Comparison of ENCODE assay signal across 10 cellular contexts in the genomic region with DNA sequence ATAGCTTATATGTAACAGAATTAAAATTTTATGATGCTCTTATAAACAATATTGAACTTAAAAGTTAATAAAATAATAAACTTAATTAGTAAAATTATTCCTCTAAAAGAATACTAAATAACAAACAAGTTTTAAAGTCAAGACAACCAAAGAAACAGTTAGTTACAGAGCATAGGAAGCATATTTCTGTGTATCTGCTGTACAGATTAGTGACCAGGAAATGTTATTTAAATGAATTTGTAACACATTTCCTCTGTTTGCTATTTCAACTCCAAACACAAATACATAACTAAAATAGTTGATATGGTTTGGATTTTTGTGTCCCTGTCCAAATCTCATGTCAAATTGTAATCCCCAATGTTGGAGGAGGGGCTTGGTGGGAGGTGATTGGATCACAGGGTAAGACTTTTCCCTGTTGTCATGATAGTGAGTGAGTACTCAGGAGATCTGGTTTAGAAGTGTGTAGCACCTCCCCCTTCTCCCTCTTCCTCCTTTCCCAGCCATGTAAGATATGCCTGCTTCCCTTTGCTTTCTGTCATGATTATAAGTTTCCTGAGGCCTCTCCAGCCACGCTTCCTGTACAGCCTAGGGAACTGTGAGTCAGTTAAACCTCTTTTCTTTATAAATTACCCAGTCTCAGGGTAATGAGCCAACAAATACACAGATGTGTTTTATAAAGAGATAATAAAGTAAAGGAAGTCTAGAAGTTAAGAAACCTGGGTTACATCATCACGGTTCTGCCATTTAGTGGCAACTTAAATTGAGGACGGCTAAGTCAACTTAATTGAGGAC. TPM values are rescaled to one million over a fixed set of nuclear protein-coding genes. Genes with fewer than 3 reads are reported as not detected.
DNase-seq lines count a peak whose midpoint lies in the region; ATAC-seq, FAIRE-seq and TF ChIP-seq lines count a peak whose summit lies in the region.
"Had no signal": no experiment of that assay in that cellular context is flagged by ENCODE, and none has a peak within 500 bp of the region (broad histone marks: within the 10 kb centered on the region; RNA-seq: fewer than 3 reads in every experiment).

No MANE protein-coding gene starts in this region.

- no peaks in the 10 kb centered on the region for H3K27me3 ChIP-seq in HCT116 (ENCODE audit: insufficient read depth, low read length)
- H3K27me3 ChIP-seq: body of pancreas had no signal

- H3K36me3 Mint-ChIP-seq in activated B cell treated with CpG ODN at 0.5 μM for 24 hours (ENCODE audit: low read depth): no peaks in the 10 kb centered on the region

- peaks cover 99% of the 10 kb centered on the region for H3K79me2 ChIP-seq in HCT116 (ENCODE audit: insufficient read depth, low read length)

- H3K36me3 ChIP-seq in HCT116 (ENCODE audit: control insufficient read depth in 1 of 2, insufficient read depth in 2 of 2, low read length in 2 of 2): no peaks in the 10 kb centered on the region

- H3K4me2 ChIP-seq in HCT116 (ENCODE audit: low read length): no peak overlapping the region

- no peak for TF ChIP-seq POLR2A in HCT116 (IDR thresholded peaks at IDR 0.05; ENCODE audit: borderline replicate concordance, extremely low read depth, insufficient read depth, insufficient read length)

- peaks cover 23% of the 10 kb centered on the region; the same call in 1 of the 2 replicates for H4K20me1 ChIP-seq in HCT116 (ENCODE audit: insufficient read depth)

- H3K4me1 ChIP-seq in HCT116 (ENCODE audit: control insufficient read depth in 1 of 2, insufficient read depth in 2 of 2, low read length in 2 of 2): peaks cover 7 to 8% of the 10 kb centered on the region in 2 experiments; a peak in 2 of 4 replicates

- no peaks in the 10 kb centered on the region for H3K9me3 ChIP-seq in HCT116 (ENCODE audit: control insufficient read depth in 1 of 2, insufficient read depth in 1 of 2, low read depth in 1 of 2, low read length in 2 of 2)
- H3K9me3 ChIP-seq: body of pancreas had no signal

- H2AFZ ChIP-seq in HCT116 (ENCODE audit: low read depth, low read length, poor library complexity, severe bottlenecking): no peak overlapping the region

- H3K4me3 Mint-ChIP-seq in activated B cell treated with CpG ODN at 0.5 μM for 24 hours: peak overlapping the region; percentile 1

- H3K27ac Mint-ChIP-seq in activated B cell treated with CpG ODN at 0.5 μM for 24 hours: no peak overlapping the region

- FAIRE-seq in islet of Langerhans (lab: Jason Lieb, UNC): peak; percentile 87

- H3K9ac ChIP-seq in HCT116 (ENCODE audit: low read length): no peak overlapping the region

- CTCF ChIA-PET in HCT116 (lab: Charles Lee) (no interaction called here), activated B cell treated with CpG ODN at 0.5 μM for 24 hours (lab: Charles Lee) (no interaction called here)

- DNase-seq in A172 (ENCODE audit: low spot score): peak; percentile 5
- no peak for DNase-seq in HCT116 (ENCODE audit: low read depth, low spot score)
- DNase-seq in activated B cell treated with CpG ODN at 0.5 μM for 24 hours: no peak
- DNase-seq in T1000 (lab: John Stamatoyannopoulos, UW): no peak
- DNase-seq in dedifferentiated amniotic fluid mesenchymal stem cell (ENCODE audit: extremely low spot score): no peak
- DNase-seq: activated CD4-positive, CD25-positive, alpha-beta regulatory T cell; body of pancreas had no signal

- POLR2A ChIA-PET in HCT116 (lab: Charles Lee) (no interaction called here), activated B cell treated with CpG ODN at 0.5 μM for 24 hours (lab: Charles Lee) (no interaction called here)

- BruUV-seq in HCT116 (replicated peaks; lab: Mats Ljungman, UMichigan): no TSS peak

- H3K27me3 Mint-ChIP-seq in activated B cell treated with CpG ODN at 0.5 μM for 24 hours: no peaks in the 10 kb centered on the region

- no peak for TF ChIP-seq RAD21 in HCT116 (IDR thresholded peaks at IDR 0.05; ENCODE audit: low read depth)

- H3K4me3 ChIP-seq in HCT116 (replicated peaks in 1 of 2; ENCODE audit: low read depth in 1 of 2, low read length in 2 of 2): no peak overlapping the region
- H3K4me3 ChIP-seq: body of pancreas had no signal

- peaks cover 26% of the 10 kb centered on the region for H3K4me1 Mint-ChIP-seq in activated B cell treated with CpG ODN at 0.5 μM for 24 hours

- H3K9me3 Mint-ChIP-seq in activated B cell treated with CpG ODN at 0.5 μM for 24 hours: no peaks in the 10 kb centered on the region

- intact Hi-C loops in HCT116 (cut with micrococcal nuclease) (loop anchor here (5.0 kb wide), 1 partner anchor 40 kb away; no protein-coding TSS in a partner anchor), activated B cell treated with CpG ODN at 0.5 μM for 24 hours (cut with micrococcal nuclease) (no loop called here)

- H3K9me2 ChIP-seq in HCT116 (ENCODE audit: insufficient read depth): no peaks in the 10 kb centered on the region

- RAD21 ChIA-PET in HCT116 (lab: Charles Lee; ENCODE audit: low non-redundant PET in 1 of 2, low total read pairs in 2 of 2, uncharacterized antibody in 2 of 2, unreplicated experiment in 2 of 2): no interaction called here

- ATAC-seq in HCT116: peak; percentile 75
- no peak for ATAC-seq in activated B cell treated with CpG ODN at 0.5 μM for 24 hours (ENCODE audit: low read depth)
- no peak for ATAC-seq in GM21515 (IDR thresholded peaks at IDR 0.05; ENCODE audit: unreplicated experiment)
- ATAC-seq in HG03571 (IDR thresholded peaks at IDR 0.05; ENCODE audit: unreplicated experiment): no peak
- ATAC-seq: body of pancreas had no signal

- no peak for TF ChIP-seq CTCF in HCT116 (IDR thresholded peaks at IDR 0.05 in 2 of 3, conservative IDR thresholded peaks at IDR 0.05 in 1 of 3; ENCODE audit: borderline replicate concordance in 1 of 3, insufficient read depth in 1 of 3, low read depth in 2 of 3, low read length in 2 of 3)
- no peak for TF ChIP-seq CTCF in activated B cell treated with CpG ODN at 0.5 μM for 24 hours (IDR thresholded peaks at IDR 0.05)

- no peak overlapping the region for H3K27ac ChIP-seq in HCT116 (ENCODE audit: low read depth, low read length)
- H3K27ac ChIP-seq: body of pancreas had no signal

TF ChIP-seq in HCT116, 20 proteins besides CTCF, POLR2A, EP300 and RAD21:
- TF ChIP-seq TCF7L2 (IDR thresholded peaks at IDR 0.05; ENCODE audit: borderline replicate concordance, extremely low read depth, insufficient read depth, insufficient read length): no peak
- TF ChIP-seq ZBTB33 (IDR thresholded peaks at IDR 0.05; ENCODE audit: extremely low read depth, insufficient replicate concordance, low read length): no peak
- TF ChIP-seq SRF (IDR thresholded peaks at IDR 0.05; ENCODE audit: low read depth): no peak
- TF ChIP-seq, protein P1, sequence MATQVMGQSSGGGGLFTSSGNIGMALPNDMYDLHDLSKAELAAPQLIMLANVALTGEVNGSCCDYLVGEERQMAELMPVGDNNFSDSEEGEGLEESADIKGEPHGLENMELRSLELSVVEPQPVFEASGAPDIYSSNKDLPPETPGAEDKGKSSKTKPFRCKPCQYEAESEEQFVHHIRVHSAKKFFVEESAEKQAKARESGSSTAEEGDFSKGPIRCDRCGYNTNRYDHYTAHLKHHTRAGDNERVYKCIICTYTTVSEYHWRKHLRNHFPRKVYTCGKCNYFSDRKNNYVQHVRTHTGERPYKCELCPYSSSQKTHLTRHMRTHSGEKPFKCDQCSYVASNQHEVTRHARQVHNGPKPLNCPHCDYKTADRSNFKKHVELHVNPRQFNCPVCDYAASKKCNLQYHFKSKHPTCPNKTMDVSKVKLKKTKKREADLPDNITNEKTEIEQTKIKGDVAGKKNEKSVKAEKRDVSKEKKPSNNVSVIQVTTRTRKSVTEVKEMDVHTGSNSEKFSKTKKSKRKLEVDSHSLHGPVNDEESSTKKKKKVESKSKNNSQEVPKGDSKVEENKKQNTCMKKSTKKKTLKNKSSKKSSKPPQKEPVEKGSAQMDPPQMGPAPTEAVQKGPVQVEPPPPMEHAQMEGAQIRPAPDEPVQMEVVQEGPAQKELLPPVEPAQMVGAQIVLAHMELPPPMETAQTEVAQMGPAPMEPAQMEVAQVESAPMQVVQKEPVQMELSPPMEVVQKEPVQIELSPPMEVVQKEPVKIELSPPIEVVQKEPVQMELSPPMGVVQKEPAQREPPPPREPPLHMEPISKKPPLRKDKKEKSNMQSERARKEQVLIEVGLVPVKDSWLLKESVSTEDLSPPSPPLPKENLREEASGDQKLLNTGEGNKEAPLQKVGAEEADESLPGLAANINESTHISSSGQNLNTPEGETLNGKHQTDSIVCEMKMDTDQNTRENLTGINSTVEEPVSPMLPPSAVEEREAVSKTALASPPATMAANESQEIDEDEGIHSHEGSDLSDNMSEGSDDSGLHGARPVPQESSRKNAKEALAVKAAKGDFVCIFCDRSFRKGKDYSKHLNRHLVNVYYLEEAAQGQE (IDR thresholded peaks at IDR 0.05; ENCODE audit: low read depth): no peak
- TF ChIP-seq SIN3A (IDR thresholded peaks at IDR 0.05; ENCODE audit: low read depth): no peak
- TF ChIP-seq SP1 (IDR thresholded peaks at IDR 0.05; ENCODE audit: low read depth): no peak
- no peak for TF ChIP-seq EZH2phosphoT487 (IDR thresholded peaks at IDR 0.05; ENCODE audit: borderline replicate concordance)
- no peak for TF ChIP-seq ZFX (IDR thresholded peaks at IDR 0.05)
- no peak for TF ChIP-seq CBX3 (IDR thresholded peaks at IDR 0.05; ENCODE audit: low read depth)

RNA-seq across cellular contexts. Expression of gene ROCK2, which starts 51.8 kb away (rescaled TPM):
- total RNA-seq in A172 (2014; rRNA removed; shearing (Covaris generic)): 37.8 and 44.6 TPM in 2 replicates
- total RNA-seq in HCT116 (2021; ENCODE audit: unreplicated experiment) (48.0 TPM), activated B cell treated with CpG ODN at 0.5 μM for 24 hours (18.5 and 18.8 TPM in 2 replicates)
- polyA plus RNA-seq in HCT116 (2012): 5.7 and 9.4 TPM in 2 replicates
